In the genomic region with DNA sequence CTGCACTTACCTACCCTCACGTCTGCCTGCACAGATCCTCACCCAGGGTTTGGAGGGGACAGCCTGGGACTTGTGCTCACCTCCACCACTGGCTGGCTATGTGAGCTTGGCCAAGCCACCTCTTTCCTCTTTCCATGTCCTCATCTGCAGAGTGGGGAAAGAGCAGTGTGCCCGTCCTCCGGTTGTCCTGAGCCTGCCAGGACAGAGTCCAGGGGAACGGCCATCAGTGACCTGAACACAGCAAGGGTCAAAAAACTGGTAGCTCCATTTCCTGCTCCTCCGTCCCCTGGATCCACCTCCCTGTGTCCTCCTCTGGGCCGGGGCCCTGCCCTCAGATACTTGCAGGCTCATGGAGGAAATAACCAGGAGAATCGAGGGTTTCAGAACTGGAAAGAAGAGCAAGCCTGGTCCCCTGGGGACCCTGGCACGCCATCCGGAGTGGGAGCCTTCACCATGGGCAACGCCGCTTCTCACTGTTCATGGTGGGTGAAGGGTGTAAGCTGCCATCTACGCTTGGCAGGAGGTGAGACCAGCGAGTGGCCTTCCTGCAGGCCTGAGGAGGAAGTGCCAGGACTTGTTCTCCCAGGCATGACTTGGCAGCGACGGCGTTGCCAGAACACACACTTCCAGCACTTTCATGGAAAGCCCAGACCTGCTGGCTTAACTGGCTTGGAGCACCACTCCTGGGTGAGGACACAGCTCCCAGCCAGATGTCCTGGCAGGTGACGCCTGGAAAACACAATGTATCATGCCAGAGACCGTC, we compare ENCODE assay signal across 1 cellular context.
TF ChIP-seq lines count a peak whose summit lies in the region.

No MANE protein-coding gene starts in this region.

TF ChIP-seq in IMR-90, 13 proteins besides CTCF, POLR2A, EP300 and RAD21 (continued from another document):
- TF ChIP-seq, protein P1, sequence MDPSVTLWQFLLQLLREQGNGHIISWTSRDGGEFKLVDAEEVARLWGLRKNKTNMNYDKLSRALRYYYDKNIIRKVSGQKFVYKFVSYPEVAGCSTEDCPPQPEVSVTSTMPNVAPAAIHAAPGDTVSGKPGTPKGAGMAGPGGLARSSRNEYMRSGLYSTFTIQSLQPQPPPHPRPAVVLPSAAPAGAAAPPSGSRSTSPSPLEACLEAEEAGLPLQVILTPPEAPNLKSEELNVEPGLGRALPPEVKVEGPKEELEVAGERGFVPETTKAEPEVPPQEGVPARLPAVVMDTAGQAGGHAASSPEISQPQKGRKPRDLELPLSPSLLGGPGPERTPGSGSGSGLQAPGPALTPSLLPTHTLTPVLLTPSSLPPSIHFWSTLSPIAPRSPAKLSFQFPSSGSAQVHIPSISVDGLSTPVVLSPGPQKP (IDR thresholded peaks at IDR 0.05; ENCODE audit: borderline replicate concordance, low read depth, low read length) = no peak
- no peak for TF ChIP-seq CEBPB (IDR thresholded peaks at IDR 0.05; ENCODE audit: low read depth, low read length)
- no peak for TF ChIP-seq FOS (IDR thresholded peaks at IDR 0.05; ENCODE audit: low read depth, low read length)
- no peak for TF ChIP-seq MXI1 (IDR thresholded peaks at IDR 0.05; ENCODE audit: borderline replicate concordance, low read depth, low read length)
- TF ChIP-seq RCOR1 (IDR thresholded peaks at IDR 0.05; ENCODE audit: insufficient replicate concordance, low read length) = no peak
- TF ChIP-seq USF2 (IDR thresholded peaks at IDR 0.05; ENCODE audit: low read depth, low read length) = no peak
- TF ChIP-seq MAZ (IDR thresholded peaks at IDR 0.05; ENCODE audit: borderline replicate concordance, low read depth, low read length) = no peak
- no peak for TF ChIP-seq RFX5 (IDR thresholded peaks at IDR 0.05; ENCODE audit: low read depth, low read length)
- TF ChIP-seq NFE2L2 (IDR thresholded peaks at IDR 0.05; ENCODE audit: low read depth, low read length) = no peak
- TF ChIP-seq SMC3 (IDR thresholded peaks at IDR 0.05; ENCODE audit: low read depth, low read length) = no peak
- no peak for TF ChIP-seq CHD1 (IDR thresholded peaks at IDR 0.05; ENCODE audit: low read depth, low read length)
